ENCODE assay signal across 1 cellular context in genomic region chr17:8740486-8740885, GRCh38.
TF ChIP-seq lines count a peak whose summit lies in the region.

No MANE protein-coding gene starts in this region.

TF ChIP-seq in HepG2, 621 proteins besides CTCF, POLR2A, EP300 and RAD21:
- 0 out of 2 replicates have a peak, but pooled peaks have one; percentile 15 for TF ChIP-seq PATZ1 (CRISPR knock-in tag; IDR thresholded peaks at IDR 0.05)
- TF ChIP-seq STAG1 (CRISPR knock-in tag; IDR thresholded peaks at IDR 0.05), result peak; percentile 7; the same call in 1 of the 2 replicates
- peak; percentile 37; the same call in 1 of the 2 replicates for TF ChIP-seq GABPB1 (CRISPR knock-in tag; IDR thresholded peaks at IDR 0.05)
- no peak for TF ChIP-seq HNF4G (IDR thresholded peaks at IDR 0.05; ENCODE audit: borderline replicate concordance, low read depth, low read length)
- TF ChIP-seq HNF4G (CRISPR knock-in tag; IDR thresholded peaks at IDR 0.05; ENCODE audit: borderline replicate concordance, low read depth), result no peak
- peak; percentile 64 for TF ChIP-seq ZNF574 (CRISPR knock-in tag; IDR thresholded peaks at IDR 0.05)
